Comparison of ENCODE assay signal across 14 cellular contexts in genomic region chr19:6236310-6237291, GRCh38. TPM values are rescaled to one million over a fixed set of nuclear protein-coding genes. Genes with fewer than 3 reads are reported as not detected.
A peak's percentile ranks its signal among the peaks of the same experiment; 100 is the strongest.
DNase-seq lines count a peak whose midpoint lies in the region; ATAC-seq, FAIRE-seq and TF ChIP-seq lines count a peak whose summit lies in the region.
"Had no signal": no experiment of that assay in that cellular context is flagged by ENCODE, and none has a peak within 500 bp of the region (broad histone marks: within the 10 kb centered on the region; RNA-seq: fewer than 3 reads in every experiment).

No MANE protein-coding gene starts in this region.

- TF ChIP-seq CTCF in VCaP (conservative IDR thresholded peaks at IDR 0.05) = 0 out of 2 replicates have a peak, but pooled peaks have one; percentile 7

- intact Hi-C loops in left ventricle myocardium superior (cut with micrococcal nuclease) = no loop called here

- no peak for TF ChIP-seq POLR2A in GM12891 (IDR thresholded peaks at IDR 0.05; ENCODE audit: low read depth, low read length)

- H3K36me3 Mint-ChIP-seq in CD8-positive, alpha-beta memory T cell = peaks cover 0 to 15% (median 2%) of the 10 kb centered on the region in 3 donors

- DNase-seq in GM12891 (ENCODE audit: insufficient read length, low spot score) (peak; percentile 6), left ventricle myocardium superior (peak; percentile 61), small intestine (peak; percentile 33), T1000 (lab: John Stamatoyannopoulos, UW) (no peak), HuH-7 (ENCODE audit: low spot score) (no peak)
- no peak for DNase-seq in CD8-positive, alpha-beta memory T cell
- DNase-seq: activated CD4-positive, alpha-beta T cell treated with anti-CD3 and anti-CD28 coated beads for 36 hours; CD4-positive, CD25-positive, alpha-beta regulatory T cell; NCI-H1105; NCI-H748 treated with DMSO at 0.1 percent for 48 hours; stimulated activated CD4-positive, alpha-beta T cell treated with anti-CD3 and anti-CD28 coated beads, Interleukin-15, amount 100 ng/mL, for 24 hours had no signal

- no peaks in the 10 kb centered on the region for H3K9me3 Mint-ChIP-seq in CD8-positive, alpha-beta memory T cell
- H3K9me3 Mint-ChIP-seq: neural progenitor cell had no signal

- 48 to 72% (median 54%) methylated on average over 39 of the region's 39 CpGs for WGBS in small intestine, 3 donors

- no peak for ATAC-seq in left ventricle myocardium superior
- ATAC-seq in HG03025 (IDR thresholded peaks at IDR 0.05; ENCODE audit: low FRiP score, unreplicated experiment) = no peak
- ATAC-seq: activated CD4-positive, alpha-beta T cell treated with anti-CD3 and anti-CD28 coated beads for 36 hours had no signal

- H3K9me3 ChIP-seq in small intestine (ENCODE audit: control insufficient read depth, low read depth) = no peaks in the 10 kb centered on the region
- no peaks in the 10 kb centered on the region for H3K9me3 ChIP-seq in CD8-positive, alpha-beta memory T cell (ENCODE audit: low read length)

- peaks cover 2 to 8% of the 10 kb centered on the region in 2 donors for H3K4me1 ChIP-seq in small intestine (ENCODE audit: control insufficient read depth in 2 of 2, insufficient read depth in 1 of 2, low read depth in 1 of 2, low read length in 1 of 2)
- H3K4me1 ChIP-seq in CD8-positive, alpha-beta memory T cell (ENCODE audit: insufficient read depth, low read length) = peaks cover 7% of the 10 kb centered on the region

- no peaks in the 10 kb centered on the region for H3K27me3 ChIP-seq in small intestine (ENCODE audit: control insufficient read depth in 2 of 2, insufficient read depth in 2 of 2, low read length in 2 of 2)
- no peaks in the 10 kb centered on the region for H3K27me3 ChIP-seq in CD8-positive, alpha-beta memory T cell (ENCODE audit: insufficient read depth, low read length, poor library complexity, severe bottlenecking)
- H3K27me3 ChIP-seq: neural progenitor cell had no signal

- peaks cover 0 to 2% of the 10 kb centered on the region in 2 donors for H3K36me3 ChIP-seq in small intestine (ENCODE audit: control insufficient read depth in 2 of 2, insufficient read depth in 2 of 2, low read length in 2 of 2)
- no peaks in the 10 kb centered on the region for H3K36me3 ChIP-seq in CD8-positive, alpha-beta memory T cell (ENCODE audit: insufficient read depth, low read length)
- H3K36me3 ChIP-seq: neural progenitor cell had no signal

- POLR2A ChIA-PET in CD8-positive, alpha-beta memory T cell (lab: Charles Lee) = no interaction called here

- FAIRE-seq in GM12891 (lab: Jason Lieb, UNC) (no peak), small intestine (lab: Jason Lieb, UNC) (no peak)

- H3K27me3 Mint-ChIP-seq in CD8-positive, alpha-beta memory T cell = no peaks in the 10 kb centered on the region
- H3K27me3 Mint-ChIP-seq: activated CD4-positive, alpha-beta T cell treated with anti-CD3 and anti-CD28 coated beads for 36 hours; CD4-positive, CD25-positive, alpha-beta regulatory T cell had no signal

- H3K4me3 ChIP-seq in small intestine (ENCODE audit: low read depth in 1 of 2, low read length in 2 of 2) = no peak overlapping the region
- H3K4me3 ChIP-seq in CD8-positive, alpha-beta memory T cell (ENCODE audit: low read length) = no peak overlapping the region
- H3K4me3 ChIP-seq: neural progenitor cell had no signal

- H3K27ac ChIP-seq in VCaP (peak overlapping the region; percentile 81), small intestine (ENCODE audit: low read depth in 1 of 2, low read length in 1 of 2) (no peak overlapping the region)
- H3K27ac ChIP-seq in CD8-positive, alpha-beta memory T cell (ENCODE audit: low read depth, low read length) = no peak overlapping the region
- H3K27ac ChIP-seq: neural progenitor cell had no signal

- H3K4me3 Mint-ChIP-seq in CD8-positive, alpha-beta memory T cell = no peak overlapping the region
- H3K4me3 Mint-ChIP-seq: activated CD4-positive, alpha-beta T cell treated with anti-CD3 and anti-CD28 coated beads for 36 hours; CD4-positive, CD25-positive, alpha-beta regulatory T cell; neural progenitor cell had no signal

- CTCF ChIA-PET in CD8-positive, alpha-beta memory T cell (lab: Charles Lee) = interaction anchor here (2.1 kb wide), 1 partner anchor 18 kb away, joined by 8 read pairs; no protein-coding TSS in a partner anchor

- peak overlapping the region in 1 of 8 donors; percentile 71 for H3K27ac Mint-ChIP-seq in CD8-positive, alpha-beta memory T cell
- H3K27ac Mint-ChIP-seq: activated CD4-positive, alpha-beta T cell treated with anti-CD3 and anti-CD28 coated beads for 36 hours had no signal

- peaks cover 35 to 63% (median 49%) of the 10 kb centered on the region in 3 donors for H3K4me1 Mint-ChIP-seq in CD8-positive, alpha-beta memory T cell

TF ChIP-seq in GM12891, 5 proteins besides CTCF, POLR2A, EP300 and RAD21:
- TF ChIP-seq POU2F2 (IDR thresholded peaks at IDR 0.05; ENCODE audit: low read depth, low read length) (no peak), SPI1 (IDR thresholded peaks at IDR 0.05; ENCODE audit: low read depth, low read length) (no peak), TAF1 (IDR thresholded peaks at IDR 0.05; ENCODE audit: low read depth, low read length) (no peak), PAX5 (IDR thresholded peaks at IDR 0.05; ENCODE audit: insufficient read depth, low read length, severe bottlenecking) (no peak), POLR2AphosphoS5 (IDR thresholded peaks at IDR 0.05; ENCODE audit: low read depth, low read length) (no peak)

RNA-seq across cellular contexts. Expression of gene MLLT1, which starts 43.2 kb away (rescaled TPM):
- polyA plus RNA-seq in GM12891 (2012; ENCODE audit: low read depth, missing spikeins) = 13.6 TPM
- total RNA-seq in left ventricle myocardium superior = 45.8 TPM
- polyA plus RNA-seq in small intestine = 10 to 100 TPM; 15.1 to 24.5 (median 19.2) TPM
- total RNA-seq in CD8-positive, alpha-beta memory T cell = 10 to 100 TPM; 63.9 to 64.2 TPM
- polyA plus RNA-seq in CD8-positive, alpha-beta memory T cell = 2.5 TPM

Comparison
In these comparisons a context has a peak if more than half of its experiments do, and no peak if none do; other contexts are left out.
1. DNase-seq: peak in GM12891 (single experiment), left ventricle myocardium superior (single experiment) and small intestine (single experiment); none in T1000 (single experiment), CD8-positive, alpha-beta memory T cell (0 of 5) and HuH-7 (single experiment).